ENCODE assay signal across 8 cellular contexts in genomic region chr5:80406980-80407734, GRCh38. TPM values are rescaled to one million over a fixed set of nuclear protein-coding genes. Genes with fewer than 3 reads are reported as not detected.
DNase-seq lines count a peak whose midpoint lies in the region; ATAC-seq, FAIRE-seq and TF ChIP-seq lines count a peak whose summit lies in the region.

No MANE protein-coding gene starts in this region.

- no peaks in the 10 kb centered on the region for H3K27me3 ChIP-seq in K562 (ENCODE audit: control insufficient read depth in 2 of 2, insufficient read depth in 2 of 2, low read length in 2 of 2)

- no peak for TF ChIP-seq POLR2A in NB4 (IDR thresholded peaks at IDR 0.05; ENCODE audit: extremely low read depth, insufficient read length)
- TF ChIP-seq POLR2A in K562 (conservative IDR thresholded peaks at IDR 0.05), result no peak

- H3K4me3 ChIP-seq in NB4 (ENCODE audit: low read depth, low read length) (peak overlapping the region; percentile 82), K562 (peak overlapping the region; percentile 70)

- TF ChIP-seq RAD21 in K562 (CRISPR knock-in tag; conservative IDR thresholded peaks at IDR 0.05 in 1 of 2, IDR thresholded peaks at IDR 0.05 in 1 of 2), result no peak

- H3K27ac ChIP-seq in K562 (ENCODE audit: extremely low read depth, low read depth, low read length), result peak overlapping the region; percentile 94

- H3K4me1 ChIP-seq in K562 (replicated peaks in 1 of 2; ENCODE audit: control insufficient read depth in 2 of 2, insufficient read depth in 2 of 2, low read length in 2 of 2), result peaks cover 6 to 14% of the 10 kb centered on the region in 2 experiments; a peak in 2 of 5 replicates

- CTCF ChIA-PET in K562 (lab: Yijun Ruan, JAX; ENCODE audit: low intra/inter-chr PET ratio), result no interaction called here

- ATAC-seq in K562 (peak; percentile 71), HG02798 (IDR thresholded peaks at IDR 0.05; ENCODE audit: poor library complexity, unreplicated experiment) (no peak)
- no peak for ATAC-seq in stimulated activated naive CD8-positive, alpha-beta T cell treated with anti-CD3 and anti-CD28 coated beads, Interleukin-15, Interleukin-2, amounts not matched to agents 100 U/mL and 50 U/mL, for 24 hours

- H3K79me2 ChIP-seq in K562 (ENCODE audit: control insufficient read depth, insufficient read depth, low read length), result peaks cover 35% of the 10 kb centered on the region

- POLR2A ChIA-PET in K562 (lab: Yijun Ruan, JAX), result interaction anchor here (0.6 kb wide), 2 partner anchors 27 to 376 kb away, joined by 3 to 4 read pairs; no protein-coding TSS in a partner anchor

- intact Hi-C loops in K562 (cut with micrococcal nuclease), result no loop called here

- H3K9ac ChIP-seq in K562 (ENCODE audit: insufficient read depth in 1 of 2, low read depth in 2 of 2, low read length in 2 of 2), result peak overlapping the region; percentile 80 to 99

- H3K4me2 ChIP-seq in K562 (ENCODE audit: insufficient read depth, low read length), result peak overlapping the region; percentile 89

- TF ChIP-seq EP300 in K562 (IDR thresholded peaks at IDR 0.05; ENCODE audit: low read length), result no peak

- FAIRE-seq in K562 (lab: Jason Lieb, UNC), result no peak

- H3K9me3 ChIP-seq in K562 (replicated peaks; ENCODE audit: control insufficient read depth, insufficient read depth, low read depth, low read length), result no peaks in the 10 kb centered on the region

- 34% methylated on average over 20 of the region's 31 CpGs for WGBS in K562 (ENCODE audit: insufficient coverage, low coverage, missing lambda C conversion rate)

- in situ Hi-C loops in K562 (cut with MboI), result loop anchor here (25.0 kb wide), 1 partner anchor 1895 kb away; no protein-coding TSS in a partner anchor

- no peaks in the 10 kb centered on the region for H3K9me1 ChIP-seq in K562 (ENCODE audit: control insufficient read depth, insufficient read depth, low read length)

- TF ChIP-seq CTCF in NB4 (IDR thresholded peaks at IDR 0.05; ENCODE audit: low read depth, low read length) (no peak), K562 (IDR thresholded peaks at IDR 0.05 in 2 of 3, conservative IDR thresholded peaks at IDR 0.05 in 1 of 3; ENCODE audit: insufficient read depth in 2 of 3, low read depth in 1 of 3, low read length in 3 of 3) (no peak)

- no TSS peak for BruUV-seq in K562 (replicated peaks; lab: Mats Ljungman, UMichigan)

- peaks cover 3% of the 10 kb centered on the region; the same call in 1 of the 3 replicates for H3K36me3 ChIP-seq in K562 (ENCODE audit: control insufficient read depth, insufficient read depth, low read length)

- DNase-seq in activated CD4-positive, alpha-beta T cell treated with anti-CD3 and anti-CD28 coated beads for 48 hours, result peak; percentile 14
- DNase-seq in activated CD4-positive, alpha-beta T cell treated with anti-CD3 and anti-CD28 coated beads, Interleukin-2, amount 50 U/mL, for 4 hours, result no peak
- DNase-seq in NB4 (ENCODE audit: low read depth), result peak; percentile 78
- DNase-seq in K562 (ENCODE audit: extremely low read depth in 1 of 4, low spot score in 3 of 4), result peak in 1 of 4 experiments; percentile 30
- DNase-seq in kidney tubule cell (ENCODE audit: low spot score), result peak; percentile 19
- DNase-seq in stimulated activated naive CD8-positive, alpha-beta T cell treated with anti-CD3 and anti-CD28 coated beads, Interleukin-15, Interleukin-2, amounts not matched to agents 100 U/mL and 50 U/mL, for 24 hours, result peak; percentile 13
- no peak for DNase-seq in NCI-H748 (lab: John Stamatoyannopoulos, UW; ENCODE audit: unreplicated experiment)

- H2AFZ ChIP-seq in K562 (ENCODE audit: low read depth, low read length), result peak overlapping the region; percentile 95

- H4K20me1 ChIP-seq in K562 (replicated peaks; ENCODE audit: control insufficient read depth, insufficient read depth, low read length), result no peaks in the 10 kb centered on the region

TF ChIP-seq in K562, 482 proteins besides CTCF, POLR2A, EP300 and RAD21 (continues in another document):
- no peak for TF ChIP-seq THRB (CRISPR knock-in tag; conservative IDR thresholded peaks at IDR 0.05)
- no peak for TF ChIP-seq PTBP1 (IDR thresholded peaks at IDR 0.05; ENCODE audit: low read depth, low read length)
- TF ChIP-seq PRPF4 (IDR thresholded peaks at IDR 0.05; ENCODE audit: insufficient read depth, low read depth, low read length, poor library complexity, severe bottlenecking), result no peak
- TF ChIP-seq ARNT (IDR thresholded peaks at IDR 0.05), result no peak
- no peak for TF ChIP-seq ZNF384 (IDR thresholded peaks at IDR 0.05; ENCODE audit: low read depth, low read length)
- TF ChIP-seq CBFA2T3 (IDR thresholded peaks at IDR 0.05), result no peak
- TF ChIP-seq CREM (IDR thresholded peaks at IDR 0.05; ENCODE audit: low read depth), result no peak
- no peak for TF ChIP-seq TAL1 (IDR thresholded peaks at IDR 0.05)
- no peak for TF ChIP-seq ZNF449 (CRISPR knock-in tag; IDR thresholded peaks at IDR 0.05)
- peak; percentile 34; a peak in 1 of 4 replicates for TF ChIP-seq KDM1A (IDR thresholded peaks at IDR 0.05)
- no peak for TF ChIP-seq MTA1 (IDR thresholded peaks at IDR 0.05; ENCODE audit: borderline replicate concordance)
- no peak for TF ChIP-seq ZNF212 (CRISPR knock-in tag; IDR thresholded peaks at IDR 0.05)
- no peak for TF ChIP-seq ZBTB11 (CRISPR knock-in tag; IDR thresholded peaks at IDR 0.05)

RNA-seq across cellular contexts. Expression of gene ZFYVE16, which starts 0.7 kb away (rescaled TPM):
- total RNA-seq in K562 (2011; cell fraction: chromatin; rRNA removed; ENCODE audit: low replicate concordance), result 19.2 and 86.7 TPM in 2 replicates
- total RNA-seq in K562 (2011; cell fraction: nucleolus; rRNA removed), result 7.7 and 12.1 TPM in 2 replicates
- 33.4 and 45.9 TPM in 2 replicates for total RNA-seq in K562 (2011; cell fraction: nucleoplasm; rRNA removed)
- total RNA-seq in K562 (2014; rRNA removed) (7.4 TPM in 2 replicates), K562 (2014; rRNA removed; fragmentation: Illumina TruSeq; extraction: Trizol) (18.8 and 20.1 TPM in 2 replicates), K562 (2015; rRNA removed; fragmentation: Illumina TruSeq; extraction: Trizol) (16.1 and 17.8 TPM in 2 replicates), K562 (2021) (18.9 and 22.0 TPM in 2 replicates)
- polyA plus RNA-seq in K562 (2011; rRNA removed) (10.4 and 12.5 TPM in 2 replicates), K562 (2014; fragmentation: Illumina TruSeq; extraction: Trizol) (10.8 and 12.1 TPM in 2 replicates), K562 (2014; fragmentation: Nextera tagmentation; extraction: Ambion mirVana) (1 to 10 TPM; 6.0 to 8.4 TPM), K562 (2014; rRNA removed) (8.7 and 13.4 TPM in 2 replicates)
- 0.91 and 3.9 TPM in 2 replicates for polyA plus RNA-seq in K562 (2011; cell fraction: cytosol; rRNA removed)
- polyA plus RNA-seq in K562 (2011; cell fraction: nucleus; rRNA removed), result 6.1 and 9.4 TPM in 2 replicates
- polyA plus RNA-seq in K562 (2012), result 9.7 and 14.9 TPM in 2 replicates
- 25.6 and 37.8 TPM in 2 replicates for polyA minus RNA-seq in K562 (2011; rRNA and poly(A)+ RNA removed)
- 8.0 and 9.0 TPM in 2 replicates for polyA minus RNA-seq in K562 (2011; cell fraction: cytosol; rRNA and poly(A)+ RNA removed)
- 12.7 and 31.8 TPM in 2 replicates for polyA minus RNA-seq in K562 (2011; cell fraction: nucleus; rRNA and poly(A)+ RNA removed)

Comparison
In these comparisons a context has a peak if more than half of its experiments do, and no peak if none do; other contexts are left out.
1. DNase-seq: peak in activated CD4-positive, alpha-beta T cell treated with anti-CD3 and anti-CD28 coated beads for 48 hours (single experiment), NB4 (single experiment), kidney tubule cell (single experiment) and stimulated activated naive CD8-positive, alpha-beta T cell treated with anti-CD3 and anti-CD28 coated beads, Interleukin-15, Interleukin-2, amounts not matched to agents 100 U/mL and 50 U/mL, for 24 hours (single experiment); none in activated CD4-positive, alpha-beta T cell treated with anti-CD3 and anti-CD28 coated beads, Interleukin-2, amount 50 U/mL, for 4 hours (0 of 2) and NCI-H748 (single experiment).